8 cellular contexts compared by ENCODE assay signal in genomic region chr9:113875917-113876805, GRCh38. TPM values are rescaled to one million over a fixed set of nuclear protein-coding genes. Genes with fewer than 3 reads are reported as not detected.
DNase-seq lines count a peak whose midpoint lies in the region; ATAC-seq, FAIRE-seq and TF ChIP-seq lines count a peak whose summit lies in the region.

TSS of gene ZNF618 (plus strand) at chr9:113876309. CDS start at chr9:113876381, 72 bp downstream.

- FAIRE-seq in HepG2 (lab: Jason Lieb, UNC), result no peak

- no peaks in the 10 kb centered on the region for H4K20me1 ChIP-seq in HepG2 (ENCODE audit: insufficient read depth, low read length)

- intact Hi-C loops in HepG2 (cut with micrococcal nuclease; ENCODE audit: unreplicated experiment) (loop anchor here (2.0 to 10.0 kb wide), 2 partner anchors 69 to 169 kb away; no protein-coding TSS in a partner anchor), stomach (cut with DNase I; ENCODE audit: low total_unique reads) (no loop called here)

- 0% methylated on average over 29 of the region's 117 CpGs for WGBS in HepG2 (ENCODE audit: low lambda C conversion rate)
- 0 to 1% (median 1%) methylated on average over 25 to 89 of the region's 117 CpGs for WGBS in stomach, 5 donors

- no TSS peak for BruUV-seq in HepG2 (replicated peaks; lab: Mats Ljungman, UMichigan)

- CTCF ChIA-PET in HepG2 (lab: Yijun Ruan, JAX; ENCODE audit: low intra/inter-chr PET ratio, low total read pairs), result no interaction called here

- POLR2A ChIA-PET in HepG2 (lab: Yijun Ruan, JAX), result no interaction called here

- no peaks in the 10 kb centered on the region for H3K36me3 ChIP-seq in HepG2 (replicated peaks in 1 of 2; ENCODE audit: control insufficient read depth in 1 of 2, insufficient read depth in 2 of 2, low read length in 2 of 2)
- H3K36me3 ChIP-seq in stomach, result no peaks in the 10 kb centered on the region

- TF ChIP-seq POLR2A in HepG2 (IDR thresholded peaks at IDR 0.05; ENCODE audit: insufficient read depth in 1 of 2, low read depth in 2 of 2, low read length in 2 of 2) (no peak), stomach (IDR thresholded peaks at IDR 0.05) (no peak)

- H2AFZ ChIP-seq in HepG2 (ENCODE audit: low read length), result no peak within 1 kb of the TSS

- no peaks in the 10 kb centered on the region for H3K79me2 ChIP-seq in HepG2 (ENCODE audit: insufficient read depth, low read length)

- no peak for TF ChIP-seq RAD21 in HepG2 (CRISPR knock-in tag; IDR thresholded peaks at IDR 0.05)

- TF ChIP-seq CTCF in HFF-Myc (IDR thresholded peaks at IDR 0.05; ENCODE audit: low read depth, low read length, missing control alignments) (no peak), HepG2 (CRISPR knock-in tag; IDR thresholded peaks at IDR 0.05) (no peak), stomach (IDR thresholded peaks at IDR 0.05) (no peak)

- H3K27me3 ChIP-seq in HepG2 (ENCODE audit: control insufficient read depth in 1 of 2, insufficient read depth in 2 of 2, low read length in 2 of 2), result peaks cover 0 to 32% of the 10 kb centered on the region in 2 experiments; a peak in 3 of 5 replicates
- no peaks in the 10 kb centered on the region for H3K27me3 ChIP-seq in stomach

- H3K4me3 ChIP-seq in HFF-Myc (replicated peaks; ENCODE audit: low read depth, low read length) (peak within 1 kb of the TSS; percentile 64), HepG2 (replicated peaks in 1 of 3; ENCODE audit: insufficient read depth in 1 of 3, low read depth in 2 of 3, low read length in 3 of 3) (peak within 1 kb of the TSS; percentile 66 to 71 (median 69)), stomach (peak within 1 kb of the TSS; percentile 93 to 100 (median 96))

- H3K9me3 ChIP-seq in HepG2 (ENCODE audit: low read length) (no peaks in the 10 kb centered on the region), stomach (no peaks in the 10 kb centered on the region)

- H3K27ac ChIP-seq in HepG2 (ENCODE audit: extremely low read length, insufficient read depth, low read length), result no peak within 1 kb of the TSS
- H3K27ac ChIP-seq in stomach, result peak within 1 kb of the TSS; percentile 67 to 90 (median 83)

- in situ Hi-C loops in HepG2 (cut with HindIII; ENCODE audit: extremely low pct_ligation_motif_present, low pct_unique_long_range_greater_than_20kb), result no loop called here

- peak within 1 kb of the TSS; percentile 58 for H3K4me2 ChIP-seq in HepG2 (ENCODE audit: low read depth, low read length)

- ATAC-seq in SK-N-SH treated with all-trans-retinoic acid at 6 μM for 48 hours (peak; percentile 78), HepG2 (peak; percentile 85)

- H3K9ac ChIP-seq in HepG2 (ENCODE audit: insufficient read depth, low read depth, low read length), result 0 out of 2 replicates have a peak within 1 kb of the TSS, but pooled peaks have one; percentile 39

- TF ChIP-seq EP300 in HepG2 (IDR thresholded peaks at IDR 0.05; ENCODE audit: low read depth in 2 of 2, low read length in 2 of 2) (no peak), HepG2 (CRISPR knock-in tag; IDR thresholded peaks at IDR 0.05; ENCODE audit: borderline replicate concordance) (no peak), stomach (IDR thresholded peaks at IDR 0.05) (no peak)

- DNase-seq in ELR (ENCODE audit: low read depth) (peak; percentile 60), HFF-Myc (ENCODE audit: extremely low read depth, low read depth) (no peak), dermis blood vessel endothelial cell (peak; percentile 51), HepG2 (ENCODE audit: low spot score) (no peak), stomach (peak; percentile 41), DMS153 (lab: John Stamatoyannopoulos, UW) (no peak), UCSD-AML1 (lab: John Stamatoyannopoulos, UW; ENCODE audit: unreplicated experiment) (no peak)

- H3K4me1 ChIP-seq in HepG2 (ENCODE audit: insufficient read depth, low read length), result no peaks in the 10 kb centered on the region
- H3K4me1 ChIP-seq in stomach, result peaks cover 0 to 44% (median 25%) of the 10 kb centered on the region in 4 donors

TF ChIP-seq in SK-N-SH treated with all-trans-retinoic acid at 6 μM for 48 hours, 23 proteins besides CTCF, POLR2A, EP300 and RAD21:
- TF ChIP-seq PATZ1 (CRISPR knock-in tag; IDR thresholded peaks at IDR 0.05; ENCODE audit: borderline replicate concordance), result 0 out of 2 replicates have a peak, but pooled peaks have one; percentile 22
- TF ChIP-seq OSR1 (CRISPR knock-in tag; IDR thresholded peaks at IDR 0.05), result no peak

TF ChIP-seq in HepG2, 621 proteins besides CTCF, POLR2A, EP300 and RAD21 (continues in another document):
- 0 out of 2 replicates have a peak, but pooled peaks have one; percentile 20 for TF ChIP-seq ZNF777 (CRISPR knock-in tag; IDR thresholded peaks at IDR 0.05)
- TF ChIP-seq YEATS2 (CRISPR knock-in tag; IDR thresholded peaks at IDR 0.05; ENCODE audit: borderline replicate concordance), result no peak
- TF ChIP-seq ZNF770 (CRISPR knock-in tag; IDR thresholded peaks at IDR 0.05), result peak; percentile 48; the same call in 1 of the 2 replicates
- no peak for TF ChIP-seq RARG (CRISPR knock-in tag; IDR thresholded peaks at IDR 0.05; ENCODE audit: low read depth)
- TF ChIP-seq, protein P1, sequence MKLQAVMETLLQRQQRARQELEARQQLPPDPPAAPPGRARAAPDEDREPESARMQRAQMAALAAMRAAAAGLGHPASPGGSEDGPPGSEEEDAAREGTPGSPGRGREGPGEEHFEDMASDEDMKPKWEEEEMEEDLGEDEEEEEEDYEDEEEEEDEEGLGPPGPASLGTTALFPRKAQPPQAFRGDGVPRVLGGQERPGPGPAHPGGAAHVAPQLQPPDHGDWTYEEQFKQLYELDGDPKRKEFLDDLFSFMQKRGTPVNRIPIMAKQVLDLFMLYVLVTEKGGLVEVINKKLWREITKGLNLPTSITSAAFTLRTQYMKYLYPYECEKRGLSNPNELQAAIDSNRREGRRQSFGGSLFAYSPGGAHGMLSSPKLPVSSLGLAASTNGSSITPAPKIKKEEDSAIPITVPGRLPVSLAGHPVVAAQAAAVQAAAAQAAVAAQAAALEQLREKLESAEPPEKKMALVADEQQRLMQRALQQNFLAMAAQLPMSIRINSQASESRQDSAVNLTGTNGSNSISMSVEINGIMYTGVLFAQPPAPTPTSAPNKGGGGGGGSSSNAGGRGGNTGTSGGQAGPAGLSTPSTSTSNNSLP (IDR thresholded peaks at IDR 0.05; ENCODE audit: low read depth, low read length), result no peak

RNA-seq across cellular contexts. Expression of gene ZNF618, which starts in this region (rescaled TPM):
- total RNA-seq in dermis blood vessel endothelial cell (11.7 and 19.5 TPM in 2 replicates), HepG2 (2016; rRNA removed; fragmentation: Illumina TruSeq; extraction: Trizol) (0.06 and 0.07 TPM in 2 replicates), stomach (10 to 100 TPM in 3 of 5 donors, 1 to 10 TPM in 2; 2.3 to 19.8 (median 13.4) TPM)
- total RNA-seq in HepG2 (2016; cell fraction: cytosol; rRNA removed; fragmentation: Illumina TruSeq; extraction: Trizol; ENCODE audit: low read depth), result not detected in 2 replicates
- total RNA-seq in HepG2 (2016; cell fraction: insoluble cytoplasmic fraction; rRNA removed; fragmentation: Illumina TruSeq; extraction: Trizol), result 0.03 and 0.09 TPM in 2 replicates
- total RNA-seq in HepG2 (2016; cell fraction: membrane; rRNA removed; fragmentation: Illumina TruSeq; extraction: Trizol), result 0.03 and 0.19 TPM in 2 replicates
- total RNA-seq in HepG2 (2016; cell fraction: nucleus; rRNA removed; fragmentation: Illumina TruSeq; extraction: Trizol), result 0.16 and 0.25 TPM in 2 replicates
- polyA plus RNA-seq in HepG2 (2011; rRNA removed) (0.05 and 0.07 TPM in 2 replicates), stomach (1 to 10 TPM; 1.2 to 3.0 (median 1.5) TPM)
- polyA plus RNA-seq in HepG2 (2011; cell fraction: cytosol; rRNA removed), result 0.08 and 0.17 TPM in 2 replicates
- 0.24 and 0.35 TPM in 2 replicates for polyA plus RNA-seq in HepG2 (2011; cell fraction: nucleus; rRNA removed)
- polyA plus RNA-seq in HepG2 (2012), result 0.03 and 0.04 TPM in 2 replicates
- 0.02 and 0.08 TPM in 2 replicates for polyA plus RNA-seq in HepG2 (2016; cell fraction: cytosol; fragmentation: Illumina TruSeq; extraction: Trizol; ENCODE audit: low read depth)
- polyA plus RNA-seq in HepG2 (2016; cell fraction: insoluble cytoplasmic fraction; fragmentation: Illumina TruSeq; extraction: Trizol; ENCODE audit: low read depth), result 0.08 and 0.09 TPM in 2 replicates
- polyA plus RNA-seq in HepG2 (2016; cell fraction: membrane; fragmentation: Illumina TruSeq; extraction: Trizol; ENCODE audit: low read depth), result 0.08 and 0.14 TPM in 2 replicates
- 0.11 and 0.51 TPM in 2 replicates for polyA plus RNA-seq in HepG2 (2016; cell fraction: nucleus; fragmentation: Illumina TruSeq; extraction: Trizol; ENCODE audit: insufficient read depth, low read depth)
- 0.32 and 0.61 TPM in 2 replicates for polyA minus RNA-seq in HepG2 (2011; rRNA and poly(A)+ RNA removed; ENCODE audit: low replicate concordance)
- polyA minus RNA-seq in HepG2 (2011; cell fraction: cytosol; rRNA and poly(A)+ RNA removed), result 0.10 TPM in 1 of 2 replicates, not detected in the other
- polyA minus RNA-seq in HepG2 (2011; cell fraction: nucleus; rRNA and poly(A)+ RNA removed), result 0.13 and 0.25 TPM in 2 replicates

Comparison
In these comparisons a context has a peak if more than half of its experiments do, and no peak if none do; other contexts are left out.
1. Peak in ATAC-seq, H3K4me3 ChIP-seq, H3K9ac ChIP-seq and H3K4me2 ChIP-seq in HepG2; RNA of the gene not detected or under 1 TPM.
2. DNase-seq: peak in ELR (single experiment), dermis blood vessel endothelial cell (single experiment) and stomach (single experiment); none in HFF-Myc (single experiment), HepG2 (single experiment), DMS153 (single experiment) and UCSD-AML1 (single experiment).
3. Peak in every context shown above with its lines, with median percentiles within 50 percentile points of each other: H3K4me3 ChIP-seq.